ENCODE assay signal across 15 cellular contexts in genomic region chr12:64252708-64253107, GRCh38. TPM values are rescaled to one million over a fixed set of nuclear protein-coding genes. Genes with fewer than 3 reads are reported as not detected.
DNase-seq lines count a peak whose midpoint lies in the region; ATAC-seq, FAIRE-seq and TF ChIP-seq lines count a peak whose summit lies in the region.
"Had no signal": no experiment of that assay in that cellular context is flagged by ENCODE, and none has a peak within 500 bp of the region (broad histone marks: within the 10 kb centered on the region; RNA-seq: fewer than 3 reads in every experiment).

No MANE protein-coding gene starts in this region.

- H3K27me3 Mint-ChIP-seq in GM23338 (ENCODE audit: insufficient read depth, low read depth, poor library complexity): peaks cover 3% of the 10 kb centered on the region
- H3K27me3 Mint-ChIP-seq in CD8-positive, alpha-beta memory T cell: peaks cover 3 to 16% of the 10 kb centered on the region in 2 donors

- no peak overlapping the region for H3K4me2 ChIP-seq in GM23338

- no peak for FAIRE-seq in bronchial epithelial cell (lab: Jason Lieb, UNC)
- FAIRE-seq: endothelial cell of umbilical vein, keratinocyte had no signal

- H3K36me3 Mint-ChIP-seq in GM23338 (ENCODE audit: low read depth): no peaks in the 10 kb centered on the region
- no peaks in the 10 kb centered on the region for H3K36me3 Mint-ChIP-seq in CD8-positive, alpha-beta memory T cell
- H3K36me3 Mint-ChIP-seq: stimulated activated effector memory CD8-positive, alpha-beta T cell treated with anti-CD3 and anti-CD28 coated beads, Interleukin-12 subunit alpha, Interleukin-12 subunit beta, amount 100 ng/mL, for 72 hours had no signal

- no peaks in the 10 kb centered on the region for H3K4me1 ChIP-seq in GM23338 (ENCODE audit: insufficient read depth)
- H3K4me1 ChIP-seq in tibial artery: peaks cover 0 to 9% (median 2%) of the 10 kb centered on the region in 4 donors
- no peaks in the 10 kb centered on the region for H3K4me1 ChIP-seq in CD8-positive, alpha-beta memory T cell (ENCODE audit: insufficient read depth, low read length)

- DNase-seq in GM23338 (ENCODE audit: low spot score) (no peak), bronchial epithelial cell (ENCODE audit: low read depth) (peak; percentile 41), hepatic stellate cell (ENCODE audit: low spot score) (peak; percentile 7), tibial artery (peak in 1 of 2 donors; percentile 30), NCI-H345 (lab: John Stamatoyannopoulos, UW) (no peak)
- DNase-seq in CD8-positive, alpha-beta memory T cell: no peak
- DNase-seq: activated T-cell treated with anti-CD3 and anti-CD28 coated beads for 4 hours, DMS153, NCI-H524, SHP77 treated with DMSO at 0.1 percent for 48 hours had no signal

- H3K36me3 ChIP-seq in GM23338 (ENCODE audit: insufficient read depth) (no peaks in the 10 kb centered on the region), bronchial epithelial cell (ENCODE audit: control insufficient read depth, insufficient read depth, low read length) (no peaks in the 10 kb centered on the region), tibial artery (no peaks in the 10 kb centered on the region)
- H3K36me3 ChIP-seq in CD8-positive, alpha-beta memory T cell (ENCODE audit: insufficient read depth, low read length): no peaks in the 10 kb centered on the region
- H3K36me3 ChIP-seq: ascending aorta had no signal

- no peak for ATAC-seq in GM23338
- no peak for ATAC-seq in HG03175 (IDR thresholded peaks at IDR 0.05; ENCODE audit: unreplicated experiment)
- ATAC-seq: stimulated activated effector memory CD8-positive, alpha-beta T cell treated with anti-CD3 and anti-CD28 coated beads, Interleukin-12 subunit alpha, Interleukin-12 subunit beta, amount 100 ng/mL, for 72 hours had no signal

- no peak overlapping the region for H3K4me3 Mint-ChIP-seq in GM23338
- H3K4me3 Mint-ChIP-seq in CD8-positive, alpha-beta memory T cell: no peak overlapping the region
- H3K4me3 Mint-ChIP-seq: stimulated activated effector memory CD8-positive, alpha-beta T cell treated with anti-CD3 and anti-CD28 coated beads, Interleukin-12 subunit alpha, Interleukin-12 subunit beta, amount 100 ng/mL, for 72 hours had no signal

- CTCF ChIA-PET in CD8-positive, alpha-beta memory T cell (lab: Charles Lee): no interaction called here

- no peaks in the 10 kb centered on the region for H3K79me2 ChIP-seq in GM23338 (replicated peaks; ENCODE audit: insufficient read depth)

- no peaks in the 10 kb centered on the region for H3K4me1 Mint-ChIP-seq in GM23338
- H3K4me1 Mint-ChIP-seq in CD8-positive, alpha-beta memory T cell: peaks cover 0 to 4% (median 0%) of the 10 kb centered on the region in 3 donors
- H3K4me1 Mint-ChIP-seq: stimulated activated effector memory CD8-positive, alpha-beta T cell treated with anti-CD3 and anti-CD28 coated beads, Interleukin-12 subunit alpha, Interleukin-12 subunit beta, amount 100 ng/mL, for 72 hours had no signal

- POLR2A ChIA-PET in CD8-positive, alpha-beta memory T cell (lab: Charles Lee): no interaction called here

- H2AFZ ChIP-seq in GM23338: peak overlapping the region; percentile 75

- no peaks in the 10 kb centered on the region for H3F3A ChIP-seq in GM23338 (replicated peaks; ENCODE audit: low read depth)

- H3K9me3 ChIP-seq in tibial artery: no peaks in the 10 kb centered on the region
- no peaks in the 10 kb centered on the region for H3K9me3 ChIP-seq in CD8-positive, alpha-beta memory T cell (ENCODE audit: low read length)
- H3K9me3 ChIP-seq: ascending aorta had no signal

- intact Hi-C loops in tibial artery (cut with DNase I; ENCODE audit: low total_unique reads): no loop called here

- H3K4me3 ChIP-seq in GM23338: no peak overlapping the region
- H3K4me3 ChIP-seq in bronchial epithelial cell (ENCODE audit: low read depth, low read length): no peak overlapping the region
- H3K4me3 ChIP-seq in tibial artery: no peak overlapping the region
- no peak overlapping the region for H3K4me3 ChIP-seq in CD8-positive, alpha-beta memory T cell (ENCODE audit: low read length)
- H3K4me3 ChIP-seq: ascending aorta had no signal

- no peak overlapping the region for H3K27ac ChIP-seq in GM23338 (ENCODE audit: low read depth)
- peak overlapping the region; percentile 8 to 48 for H3K27ac ChIP-seq in tibial artery
- H3K27ac ChIP-seq in CD8-positive, alpha-beta memory T cell (ENCODE audit: low read depth, low read length): no peak overlapping the region

- H4K20me1 ChIP-seq in GM23338 (replicated peaks; ENCODE audit: insufficient read depth): no peaks in the 10 kb centered on the region

- H3K9me2 ChIP-seq in GM23338 (ENCODE audit: insufficient read depth): no peaks in the 10 kb centered on the region

- no peaks in the 10 kb centered on the region for H3K27me3 ChIP-seq in GM23338 (ENCODE audit: insufficient read depth)
- no peaks in the 10 kb centered on the region for H3K27me3 ChIP-seq in bronchial epithelial cell (ENCODE audit: control insufficient read depth, insufficient read depth, low read length)
- no peaks in the 10 kb centered on the region for H3K27me3 ChIP-seq in tibial artery
- H3K27me3 ChIP-seq in CD8-positive, alpha-beta memory T cell (ENCODE audit: insufficient read depth, low read length, poor library complexity, severe bottlenecking): no peaks in the 10 kb centered on the region
- H3K27me3 ChIP-seq: ascending aorta had no signal

- TF ChIP-seq CTCF in GM23338 (conservative IDR thresholded peaks at IDR 0.05; ENCODE audit: low read depth in 2 of 2) (no peak), bronchial epithelial cell (IDR thresholded peaks at IDR 0.05; ENCODE audit: insufficient read depth, low read length, severe bottlenecking) (no peak), tibial artery (IDR thresholded peaks at IDR 0.05) (no peak)

- H3K9me3 Mint-ChIP-seq in GM23338: no peaks in the 10 kb centered on the region
- H3K9me3 Mint-ChIP-seq in CD8-positive, alpha-beta memory T cell: no peaks in the 10 kb centered on the region
- H3K9me3 Mint-ChIP-seq: stimulated activated effector memory CD8-positive, alpha-beta T cell treated with anti-CD3 and anti-CD28 coated beads, Interleukin-12 subunit alpha, Interleukin-12 subunit beta, amount 100 ng/mL, for 72 hours had no signal

- no peak overlapping the region for H3K27ac Mint-ChIP-seq in GM23338
- peak overlapping the region in 2 of 8 donors; percentile 18 to 25 for H3K27ac Mint-ChIP-seq in CD8-positive, alpha-beta memory T cell
- H3K27ac Mint-ChIP-seq: stimulated activated effector memory CD8-positive, alpha-beta T cell treated with anti-CD3 and anti-CD28 coated beads, Interleukin-12 subunit alpha, Interleukin-12 subunit beta, amount 100 ng/mL, for 72 hours had no signal

TF ChIP-seq in GM23338, 12 proteins besides CTCF, POLR2A, EP300 and RAD21:
- TF ChIP-seq POLR2AphosphoS5 (IDR thresholded peaks at IDR 0.05; ENCODE audit: low read depth): no peak
- TF ChIP-seq REST (IDR thresholded peaks at IDR 0.05; ENCODE audit: unreplicated experiment): no peak
- TF ChIP-seq ZNF114 (CRISPR knock-in tag; IDR thresholded peaks at IDR 0.05): no peak

RNA-seq across cellular contexts. Expression of gene KICS2, which starts 30.6 kb away (rescaled TPM):
- 10.5 TPM in 2 replicates for total RNA-seq in GM23338 (2014; rRNA removed; shearing (Covaris generic))
- 7.6 and 8.1 TPM in 2 replicates for polyA plus RNA-seq in GM23338 (2016; fragmentation: Nextera tagmentation; extraction: Ambion mirVana)
- 6.7 and 9.0 TPM in 2 replicates for total RNA-seq in bronchial epithelial cell
- 10 to 100 TPM; 14.2 to 15.7 TPM for total RNA-seq in CD8-positive, alpha-beta memory T cell
- 7.6 TPM for polyA plus RNA-seq in CD8-positive, alpha-beta memory T cell

Comparison
In these comparisons a context has a peak if more than half of its experiments do, and no peak if none do; other contexts are left out.
1. DNase-seq: peak in bronchial epithelial cell (single experiment) and hepatic stellate cell (single experiment); none in GM23338 (single experiment), CD8-positive, alpha-beta memory T cell (0 of 5) and NCI-H345 (single experiment).
2. H3K27ac ChIP-seq: peak in tibial artery (2 of 2); none in GM23338 (single experiment) and CD8-positive, alpha-beta memory T cell (single experiment).